1 cellular context compared by ENCODE assay signal in genomic region chr20:13274311-13274965, GRCh38.
TF ChIP-seq lines count a peak whose summit lies in the region.

No MANE protein-coding gene starts in this region.

TF ChIP-seq in HepG2, 621 proteins besides CTCF, POLR2A, EP300 and RAD21 (continued from another document):
- TF ChIP-seq ZNF142 (CRISPR knock-in tag; IDR thresholded peaks at IDR 0.05): no peak
- no peak for TF ChIP-seq ZFY (CRISPR knock-in tag; IDR thresholded peaks at IDR 0.05)
- no peak for TF ChIP-seq ZNF639 (CRISPR knock-in tag; conservative IDR thresholded peaks at IDR 0.05)
- no peak for TF ChIP-seq TFE3 (CRISPR knock-in tag; IDR thresholded peaks at IDR 0.05)
- no peak for TF ChIP-seq PITX1 (CRISPR knock-in tag; IDR thresholded peaks at IDR 0.05)
- TF ChIP-seq ELF3 (CRISPR knock-in tag; IDR thresholded peaks at IDR 0.05): no peak
- no peak for TF ChIP-seq CEBPZ (IDR thresholded peaks at IDR 0.05; ENCODE audit: low read length)
- no peak for TF ChIP-seq ZNF816 (CRISPR knock-in tag; IDR thresholded peaks at IDR 0.05; ENCODE audit: borderline replicate concordance)
- TF ChIP-seq, protein P1, sequence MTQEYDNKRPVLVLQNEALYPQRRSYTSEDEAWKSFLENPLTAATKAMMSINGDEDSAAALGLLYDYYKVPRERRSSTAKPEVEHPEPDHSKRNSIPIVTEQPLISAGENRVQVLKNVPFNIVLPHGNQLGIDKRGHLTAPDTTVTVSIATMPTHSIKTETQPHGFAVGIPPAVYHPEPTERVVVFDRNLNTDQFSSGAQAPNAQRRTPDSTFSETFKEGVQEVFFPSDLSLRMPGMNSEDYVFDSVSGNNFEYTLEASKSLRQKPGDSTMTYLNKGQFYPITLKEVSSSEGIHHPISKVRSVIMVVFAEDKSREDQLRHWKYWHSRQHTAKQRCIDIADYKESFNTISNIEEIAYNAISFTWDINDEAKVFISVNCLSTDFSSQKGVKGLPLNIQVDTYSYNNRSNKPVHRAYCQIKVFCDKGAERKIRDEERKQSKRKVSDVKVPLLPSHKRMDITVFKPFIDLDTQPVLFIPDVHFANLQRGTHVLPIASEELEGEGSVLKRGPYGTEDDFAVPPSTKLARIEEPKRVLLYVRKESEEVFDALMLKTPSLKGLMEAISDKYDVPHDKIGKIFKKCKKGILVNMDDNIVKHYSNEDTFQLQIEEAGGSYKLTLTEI (CRISPR knock-in tag; conservative IDR thresholded peaks at IDR 0.05): no peak
- TF ChIP-seq KLF13 (CRISPR knock-in tag; IDR thresholded peaks at IDR 0.05): no peak
- no peak for TF ChIP-seq ATF7-NPFF (CRISPR knock-in tag; IDR thresholded peaks at IDR 0.05; ENCODE audit: low read depth)
- TF ChIP-seq MTA3 (CRISPR knock-in tag; IDR thresholded peaks at IDR 0.05): no peak
TF ChIP-seq in HepG2: peak in this region for 0.
